Comparison of ENCODE assay signal across 8 cellular contexts in genomic region chr20:34558320-34559202, GRCh38. TPM values are rescaled to one million over a fixed set of nuclear protein-coding genes. Genes with fewer than 3 reads are reported as not detected.
DNase-seq lines count a peak whose midpoint lies in the region; ATAC-seq, FAIRE-seq and TF ChIP-seq lines count a peak whose summit lies in the region.

TSS of gene MAP1LC3A (plus strand) at chr20:34558718. CDS start at chr20:34558869, 151 bp downstream.

- CTCF ChIA-PET in A549 (lab: Yijun Ruan, JAX) = interaction anchor here (0.6 to 1.8 kb wide), 10 partner anchors 9 to 259 kb away, joined by 3 to 5 read pairs (median 4); partner anchors contain the start of gene DYNLRB1

- peak within 1 kb of the TSS; percentile 67 for H3K4me3 ChIP-seq in A549

- intact Hi-C loops in left colon (cut with DNase I, micrococcal nuclease) = no loop called here

- DNase-seq in A549 (ENCODE audit: low read depth in 1 of 2, low spot score in 1 of 2) (peak; percentile 91 to 97), NCI-H1048 (lab: John Stamatoyannopoulos, UW) (peak; percentile 29), dedifferentiated amniotic fluid mesenchymal stem cell (ENCODE audit: extremely low spot score) (peak; percentile 94), left colon (peak; percentile 95 to 96), KBM-7 (no peak)
- peak; percentile 90 to 92 for DNase-seq in activated CD4-positive, alpha-beta T cell treated with anti-CD3 and anti-CD28 coated beads, Interleukin-2, amount 50 U/mL, for 4 hours
- peak; percentile 86 to 90 for DNase-seq in stimulated activated CD4-positive, alpha-beta T cell treated with anti-CD3 and anti-CD28 coated beads, Interleukin-15, amount 100 ng/mL, for 48 hours (ENCODE audit: low read depth in 2 of 2)

- peak within 1 kb of the TSS; percentile 73 to 93 for H3K27ac ChIP-seq in A549

- H3K4me2 ChIP-seq in A549 = peak within 1 kb of the TSS; percentile 77

- no peaks in the 10 kb centered on the region for H3K9me3 ChIP-seq in A549

- in situ Hi-C loops in KBM-7 (cut with MboI; ENCODE audit: low pct_unique_long_range_greater_than_20kb, low sequenced_read_pairs) = no loop called here

- no peak for TF ChIP-seq EP300 in A549 (IDR thresholded peaks at IDR 0.05)

- POLR2A ChIA-PET in A549 (lab: Yijun Ruan, JAX) = interaction anchor here (0.6 to 1.2 kb wide), 5 partner anchors 20 to 256 kb away, joined by 3 to 4 read pairs (median 3); partner anchors contain the start of gene AHCY

- 1% methylated on average over 26 of the region's 100 CpGs for WGBS in A549 (ENCODE audit: missing lambda C conversion rate)

- no peak for TF ChIP-seq RAD21 in A549 (conservative IDR thresholded peaks at IDR 0.05 in 1 of 2, IDR thresholded peaks at IDR 0.05 in 1 of 2)

- peak; percentile 88 to 91 for ATAC-seq in A549
- ATAC-seq in GM19035 (IDR thresholded peaks at IDR 0.05; ENCODE audit: unreplicated experiment) = peak; percentile 61
- peak; percentile 89 for ATAC-seq in left colon

- FAIRE-seq in A549 (lab: Jason Lieb, UNC) = no peak

- TF ChIP-seq CTCF in A549 (IDR thresholded peaks at IDR 0.05) = no peak

- peak; percentile 19; the same call in 1 of the 2 replicates for TF ChIP-seq POLR2A in A549 (IDR thresholded peaks at IDR 0.05; ENCODE audit: low read length)

- H3K4me1 ChIP-seq in A549 = peaks cover 18% of the 10 kb centered on the region

TF ChIP-seq in A549, 52 proteins besides CTCF, POLR2A, EP300 and RAD21 (continues in another document):
- TF ChIP-seq SMC3 (IDR thresholded peaks at IDR 0.05) (no peak), E2F6 (IDR thresholded peaks at IDR 0.05; ENCODE audit: borderline replicate concordance, low read depth) (peak; percentile 73; the same call in 1 of the 2 replicates), NPAS2 (CRISPR knock-in tag; IDR thresholded peaks at IDR 0.05; ENCODE audit: borderline replicate concordance) (no peak), CBX8 (IDR thresholded peaks at IDR 0.05) (no peak), PHF8 (IDR thresholded peaks at IDR 0.05; ENCODE audit: borderline replicate concordance, low read depth) (peak; percentile 96), GATA3 (IDR thresholded peaks at IDR 0.05; ENCODE audit: borderline replicate concordance) (no peak), EHF (CRISPR knock-in tag; IDR thresholded peaks at IDR 0.05) (no peak), BHLHE40 (IDR thresholded peaks at IDR 0.05; ENCODE audit: low read depth, low read length) (no peak), CEBPB (IDR thresholded peaks at IDR 0.05) (no peak), JUNB (IDR thresholded peaks at IDR 0.05) (no peak), RCOR1 (IDR thresholded peaks at IDR 0.05; ENCODE audit: low read depth, low read length) (no peak), HOXA7 (CRISPR knock-in tag; IDR thresholded peaks at IDR 0.05) (no peak), MAFK (IDR thresholded peaks at IDR 0.05; ENCODE audit: partially characterized antibody) (no peak), KDM1A (IDR thresholded peaks at IDR 0.05; ENCODE audit: low read depth) (no peak), RNF2 (IDR thresholded peaks at IDR 0.05; ENCODE audit: borderline replicate concordance, low read depth) (no peak), ATOH8 (CRISPR knock-in tag; IDR thresholded peaks at IDR 0.05; ENCODE audit: low read depth) (0 out of 2 replicates have a peak, but pooled peaks have one; percentile 24), ZNF302 (CRISPR knock-in tag; IDR thresholded peaks at IDR 0.05) (no peak), REST (IDR thresholded peaks at IDR 0.05) (no peak; the same call in 1 of the 2 replicates), BCL3 (IDR thresholded peaks at IDR 0.05) (no peak), ZFP36 (IDR thresholded peaks at IDR 0.05; ENCODE audit: borderline replicate concordance, partially characterized antibody) (no peak), HOXB13 (CRISPR knock-in tag; IDR thresholded peaks at IDR 0.05; ENCODE audit: low read depth) (no peak), POLR2AphosphoS2 (conservative IDR thresholded peaks at IDR 0.05; ENCODE audit: low read length) (no peak), MAX (IDR thresholded peaks at IDR 0.05) (peak; percentile 57), MYC (IDR thresholded peaks at IDR 0.05; ENCODE audit: borderline replicate concordance, low read length) (no peak), ESRRA (IDR thresholded peaks at IDR 0.05; ENCODE audit: borderline replicate concordance, low read length) (no peak), CHD2 (IDR thresholded peaks at IDR 0.05; ENCODE audit: low read length, partially characterized antibody) (no peak)
- TF ChIP-seq, protein P1, sequence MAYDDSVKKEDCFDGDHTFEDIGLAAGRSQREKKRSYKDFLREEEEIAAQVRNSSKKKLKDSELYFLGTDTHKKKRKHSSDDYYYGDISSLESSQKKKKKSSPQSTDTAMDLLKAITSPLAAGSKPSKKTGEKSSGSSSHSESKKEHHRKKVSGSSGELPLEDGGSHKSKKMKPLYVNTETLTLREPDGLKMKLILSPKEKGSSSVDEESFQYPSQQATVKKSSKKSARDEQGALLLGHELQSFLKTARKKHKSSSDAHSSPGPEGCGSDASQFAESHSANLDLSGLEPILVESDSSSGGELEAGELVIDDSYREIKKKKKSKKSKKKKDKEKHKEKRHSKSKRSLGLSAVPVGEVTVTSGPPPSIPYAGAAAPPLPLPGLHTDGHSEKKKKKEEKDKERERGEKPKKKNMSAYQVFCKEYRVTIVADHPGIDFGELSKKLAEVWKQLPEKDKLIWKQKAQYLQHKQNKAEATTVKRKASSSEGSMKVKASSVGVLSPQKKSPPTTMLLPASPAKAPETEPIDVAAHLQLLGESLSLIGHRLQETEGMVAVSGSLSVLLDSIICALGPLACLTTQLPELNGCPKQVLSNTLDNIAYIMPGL (CRISPR knock-in tag; IDR thresholded peaks at IDR 0.05; ENCODE audit: borderline replicate concordance) = no peak
- TF ChIP-seq, protein P2, sequence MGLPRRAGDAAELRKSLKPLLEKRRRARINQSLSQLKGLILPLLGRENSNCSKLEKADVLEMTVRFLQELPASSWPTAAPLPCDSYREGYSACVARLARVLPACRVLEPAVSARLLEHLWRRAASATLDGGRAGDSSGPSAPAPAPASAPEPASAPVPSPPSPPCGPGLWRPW (IDR thresholded peaks at IDR 0.05) = no peak

RNA-seq across cellular contexts. Expression of gene MAP1LC3A, which starts in this region (rescaled TPM):
- 3.7 and 4.3 TPM in 2 replicates for polyA plus RNA-seq in A549 (2011; rRNA removed)
- polyA plus RNA-seq in A549 (2012; cell fraction: cytosol; rRNA removed) = 9.0 and 13.6 TPM in 2 replicates
- 25.2 and 27.9 TPM in 2 replicates for polyA plus RNA-seq in A549 (2012; cell fraction: nucleus; rRNA removed)
- 11.4 to 17.7 TPM (median 15.7 TPM) in 3 replicates for polyA plus RNA-seq in A549 (2017; fragmentation: RNase III; extraction: RNeasy Plus Mini Kit Qiagen cat#74134 plus additional on column Dnase treatment)
- polyA minus RNA-seq in A549 (2011; rRNA and poly(A)+ RNA removed) = 4.8 and 6.0 TPM in 2 replicates
- total RNA-seq in left colon = 10 to 100 TPM; 42.8 to 47.7 TPM
